Comparison of ENCODE assay signal across 21 cellular contexts in genomic region chr7:112069879-112070321, GRCh38.
A peak's percentile ranks its signal among the peaks of the same experiment; 100 is the strongest.
DNase-seq lines count a peak whose midpoint lies in the region; FAIRE-seq and TF ChIP-seq lines count a peak whose summit lies in the region.
"Had no signal": no experiment of that assay in that cellular context is flagged by ENCODE, and none has a peak within 500 bp of the region (broad histone marks: within the 10 kb centered on the region; RNA-seq: fewer than 3 reads in every experiment).

No MANE protein-coding gene starts in this region.

- no peaks in the 10 kb centered on the region for H3K36me3 Mint-ChIP-seq in activated naive CD4-positive, alpha-beta T cell treated with anti-CD3 and anti-CD28 coated beads, Interleukin-2, amount 10 ng/mL, durations not matched to agents 7 days and 5 days
- H3K36me3 Mint-ChIP-seq: activated naive CD4-positive, alpha-beta T cell treated with anti-CD3 and anti-CD28 coated beads, Interleukin-2, amount 50 U/mL, for 72 hours; brain; CD4-positive, CD25-positive, alpha-beta regulatory T cell had no signal

- no peak overlapping the region for H3K4me3 Mint-ChIP-seq in activated naive CD4-positive, alpha-beta T cell treated with anti-CD3 and anti-CD28 coated beads, Interleukin-2, amount 10 ng/mL, durations not matched to agents 7 days and 5 days
- H3K4me3 Mint-ChIP-seq: activated T-cell treated with anti-CD3 and anti-CD28 coated beads, Interleukin-2, amount 50 U/mL, for 72 hours; brain; CD4-positive, CD25-positive, alpha-beta regulatory T cell had no signal

- peaks cover 9% of the 10 kb centered on the region for H3K27me3 Mint-ChIP-seq in activated naive CD4-positive, alpha-beta T cell treated with anti-CD3 and anti-CD28 coated beads, Interleukin-2, amount 10 ng/mL, durations not matched to agents 7 days and 5 days
- H3K27me3 Mint-ChIP-seq: brain had no signal

- CTCF ChIA-PET in activated naive CD4-positive, alpha-beta T cell treated with anti-CD3 and anti-CD28 coated beads, Interleukin-2, amount 10 ng/mL, durations not matched to agents 7 days and 5 days (lab: Charles Lee), result no interaction called here

- H3K27ac Mint-ChIP-seq in activated naive CD4-positive, alpha-beta T cell treated with anti-CD3 and anti-CD28 coated beads, Interleukin-2, amount 10 ng/mL, durations not matched to agents 7 days and 5 days, result no peak overlapping the region
- H3K27ac Mint-ChIP-seq: activated naive CD4-positive, alpha-beta T cell treated with anti-CD3 and anti-CD28 coated beads, Interleukin-2, amount 50 U/mL, for 72 hours; activated T-cell treated with anti-CD3 and anti-CD28 coated beads, Interleukin-2, amount 50 U/mL, for 72 hours; brain had no signal

- H3K4me1 Mint-ChIP-seq in activated naive CD4-positive, alpha-beta T cell treated with anti-CD3 and anti-CD28 coated beads, Interleukin-2, amount 10 ng/mL, durations not matched to agents 7 days and 5 days, result no peaks in the 10 kb centered on the region
- H3K4me1 Mint-ChIP-seq: CD4-positive, CD25-positive, alpha-beta regulatory T cell had no signal

- no peak for TF ChIP-seq CTCF in bronchial epithelial cell (IDR thresholded peaks at IDR 0.05; ENCODE audit: insufficient read depth, low read length, severe bottlenecking)

- DNase-seq in EH (ENCODE audit: low read depth) (peak; percentile 34), M059J (ENCODE audit: low read depth) (peak; percentile 62), bronchial epithelial cell (ENCODE audit: low read depth) (peak; percentile 79), kidney glomerular epithelial cell (lab: John Stamatoyannopoulos, UW) (peak; percentile 58), RPMI8226 (no peak), T-helper 1 cell (no peak), NCI-H1105 treated with DMSO at 0.1 percent for 48 hours (lab: John Stamatoyannopoulos, UW) (no peak)
- no peak for DNase-seq in activated naive CD4-positive, alpha-beta T cell treated with anti-CD3 and anti-CD28 coated beads, Interleukin-2, amount 10 ng/mL, durations not matched to agents 7 days and 5 days
- DNase-seq: activated CD4-positive, alpha-beta T cell treated with anti-CD3 and anti-CD28 coated beads for 1 hour; activated CD8-positive, alpha-beta memory T cell treated with anti-CD3 and anti-CD28 coated beads for 24 hours; activated T-cell treated with anti-CD3 and anti-CD28 coated beads, Interleukin-2, amount 50 U/mL, for 72 hours; CD4-positive, CD25-positive, alpha-beta regulatory T cell; DMS 273 treated with DMSO at 0.1 percent for 48 hours; left ventricle myocardium inferior; NCI-H1417; nucleus accumbens had no signal

- FAIRE-seq in bronchial epithelial cell (lab: Jason Lieb, UNC), result no peak

- H3K9me3 Mint-ChIP-seq in activated naive CD4-positive, alpha-beta T cell treated with anti-CD3 and anti-CD28 coated beads, Interleukin-2, amount 10 ng/mL, durations not matched to agents 7 days and 5 days, result no peaks in the 10 kb centered on the region
- H3K9me3 Mint-ChIP-seq: activated naive CD4-positive, alpha-beta T cell treated with anti-CD3 and anti-CD28 coated beads, Interleukin-2, amount 50 U/mL, for 72 hours had no signal

- no peaks in the 10 kb centered on the region for H3K36me3 ChIP-seq in bronchial epithelial cell (ENCODE audit: control insufficient read depth, insufficient read depth, low read length)
- H3K36me3 ChIP-seq: gastroesophageal sphincter, left ventricle myocardium inferior, vagina had no signal

- H3K27me3 ChIP-seq in bronchial epithelial cell (ENCODE audit: control insufficient read depth, insufficient read depth, low read length), result no peaks in the 10 kb centered on the region
- H3K27me3 ChIP-seq: gastroesophageal sphincter, vagina had no signal

- no peak overlapping the region for H3K4me3 ChIP-seq in bronchial epithelial cell (ENCODE audit: low read depth, low read length)
- H3K4me3 ChIP-seq: gastroesophageal sphincter, left ventricle myocardium inferior, SK-N-MC, vagina had no signal

Comparison
In these comparisons a context has a peak if more than half of its experiments do, and no peak if none do; other contexts are left out.
1. DNase-seq: peak in EH (single experiment), M059J (single experiment), bronchial epithelial cell (single experiment) and kidney glomerular epithelial cell (single experiment); none in RPMI8226 (single experiment), T-helper 1 cell (0 of 5), NCI-H1105 treated with DMSO at 0.1 percent for 48 hours (single experiment) and activated naive CD4-positive, alpha-beta T cell treated with anti-CD3 and anti-CD28 coated beads, Interleukin-2, amount 10 ng/mL, durations not matched to agents 7 days and 5 days (single experiment).